17 cellular contexts compared by ENCODE assay signal in genomic region chr6:32830936-32831335, GRCh38. TPM values are rescaled to one million over a fixed set of nuclear protein-coding genes. Genes with fewer than 3 reads are reported as not detected.
"Had no signal": no experiment of that assay in that cellular context is flagged by ENCODE, and none has a peak within 500 bp of the region (broad histone marks: within the 10 kb centered on the region; RNA-seq: fewer than 3 reads in every experiment).

No MANE protein-coding gene starts in this region.

- DNase-seq: activated CD4-positive, CD25-positive, alpha-beta regulatory T cell treated with anti-CD3 and anti-CD28 coated beads, Interleukin-2, amount 50 U/mL, for 72 hours; activated CD8-positive, alpha-beta memory T cell treated with anti-CD3 and anti-CD28 coated beads for 24 hours; dermis blood vessel endothelial cell; effector memory CD8-positive, alpha-beta T cell; heart left ventricle; immature natural killer cell; ovary; sigmoid colon; SJCRH30; spleen; tibial artery had no signal

- H3K27ac ChIP-seq: ascending aorta, breast epithelium, heart left ventricle, neural progenitor cell, ovary, sigmoid colon, SJCRH30, spleen, tibial artery had no signal

- H3K4me3 Mint-ChIP-seq: effector memory CD8-positive, alpha-beta T cell; immature natural killer cell; neural progenitor cell had no signal

- H3K36me3 ChIP-seq: breast epithelium, neural progenitor cell, ovary had no signal

- H3K27me3 ChIP-seq: ascending aorta, breast epithelium, heart left ventricle, neural progenitor cell, ovary, sigmoid colon, SJCRH30, spleen, tibial artery had no signal

- H3K36me3 Mint-ChIP-seq: neural progenitor cell had no signal

- H3K27ac Mint-ChIP-seq: neural progenitor cell had no signal

- H3K27me3 Mint-ChIP-seq: effector memory CD8-positive, alpha-beta T cell had no signal

- H3K4me1 Mint-ChIP-seq: neural progenitor cell had no signal

- ATAC-seq: effector memory CD8-positive, alpha-beta T cell; heart left ventricle had no signal

- H3K4me1 ChIP-seq: ascending aorta, breast epithelium, neural progenitor cell, sigmoid colon, SJCRH30, tibial artery had no signal

- H3K9me3 ChIP-seq: ascending aorta, breast epithelium, heart left ventricle, ovary, sigmoid colon, SJCRH30, spleen, tibial artery had no signal

- H3K9me3 Mint-ChIP-seq: effector memory CD8-positive, alpha-beta T cell; immature natural killer cell; neural progenitor cell had no signal

- H3K4me3 ChIP-seq: ascending aorta, breast epithelium, heart left ventricle, neural progenitor cell, ovary, sigmoid colon, SJCRH30, spleen, tibial artery had no signal

RNA-seq across cellular contexts. Expression of gene HLA-DOB, which starts 14.1 kb away (rescaled TPM):
- total RNA-seq: ascending aorta, cerebellum, dermis blood vessel endothelial cell, frontal cortex, mesenteric fat pad had no signal
